ENCODE assay signal across 1 cellular context in the genomic region with DNA sequence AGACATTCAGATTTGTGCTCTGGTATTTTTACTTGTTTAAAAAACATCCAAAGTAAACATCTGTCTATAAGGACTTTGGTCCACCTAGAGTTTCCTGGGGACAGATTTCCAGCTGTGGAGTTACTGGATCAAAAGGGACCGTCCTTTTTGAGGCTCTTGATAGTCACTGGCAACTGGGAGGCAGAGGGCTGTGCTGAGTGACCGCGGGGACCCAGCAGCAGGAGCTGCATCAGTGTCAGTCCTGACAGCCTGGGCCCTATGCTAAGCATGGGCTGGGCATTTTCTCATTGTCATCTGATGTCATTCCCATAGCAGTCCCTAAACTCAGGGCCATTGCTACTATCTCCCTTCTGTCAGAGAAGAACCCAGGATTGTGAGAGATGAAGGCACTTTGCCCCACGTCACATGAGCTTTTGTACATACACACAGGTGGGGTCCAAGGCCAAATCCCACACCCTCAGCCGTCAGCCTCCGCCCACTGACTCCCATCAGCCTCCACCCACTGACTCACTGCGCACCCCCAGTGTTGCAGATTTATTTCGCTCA.
A peak's percentile ranks its signal among the peaks of the same experiment; 100 is the strongest.
TF ChIP-seq lines count a peak whose summit lies in the region.

No MANE protein-coding gene starts in this region.

TF ChIP-seq in HepG2, 621 proteins besides CTCF, POLR2A, EP300 and RAD21 (continued from another document and continues in another):
- TF ChIP-seq, protein P1, sequence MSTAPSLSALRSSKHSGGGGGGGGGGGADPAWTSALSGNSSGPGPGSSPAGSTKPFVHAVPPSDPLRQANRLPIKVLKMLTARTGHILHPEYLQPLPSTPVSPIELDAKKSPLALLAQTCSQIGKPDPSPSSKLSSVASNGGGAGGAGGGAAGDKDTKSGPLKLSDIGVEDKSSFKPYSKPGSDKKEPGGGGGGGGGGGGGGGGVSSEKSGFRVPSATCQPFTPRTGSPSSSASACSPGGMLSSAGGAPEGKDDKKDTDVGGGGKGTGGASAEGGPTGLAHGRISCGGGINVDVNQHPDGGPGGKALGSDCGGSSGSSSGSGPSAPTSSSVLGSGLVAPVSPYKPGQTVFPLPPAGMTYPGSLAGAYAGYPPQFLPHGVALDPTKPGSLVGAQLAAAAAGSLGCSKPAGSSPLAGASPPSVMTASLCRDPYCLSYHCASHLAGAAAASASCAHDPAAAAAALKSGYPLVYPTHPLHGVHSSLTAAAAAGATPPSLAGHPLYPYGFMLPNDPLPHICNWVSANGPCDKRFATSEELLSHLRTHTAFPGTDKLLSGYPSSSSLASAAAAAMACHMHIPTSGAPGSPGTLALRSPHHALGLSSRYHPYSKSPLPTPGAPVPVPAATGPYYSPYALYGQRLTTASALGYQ (CRISPR knock-in tag; IDR thresholded peaks at IDR 0.05) = no peak
- TF ChIP-seq ZNF879 (CRISPR knock-in tag; IDR thresholded peaks at IDR 0.05) (no peak), ZNF773 (CRISPR knock-in tag; IDR thresholded peaks at IDR 0.05; ENCODE audit: borderline replicate concordance) (no peak), ZNF687 (CRISPR knock-in tag; IDR thresholded peaks at IDR 0.05) (peak; percentile 44), DPF2 (CRISPR knock-in tag; IDR thresholded peaks at IDR 0.05; ENCODE audit: borderline replicate concordance, low read depth) (peak; percentile 52; the same call in 1 of the 2 replicates), RARA (CRISPR knock-in tag; IDR thresholded peaks at IDR 0.05) (peak; percentile 26; the same call in 1 of the 2 replicates), RFX1 (IDR thresholded peaks at IDR 0.05) (no peak), RNF2 (conservative IDR thresholded peaks at IDR 0.05; ENCODE audit: low read depth) (no peak), KLF16 (CRISPR knock-in tag; IDR thresholded peaks at IDR 0.05) (no peak), FOXP1 (IDR thresholded peaks at IDR 0.05) (no peak), FOXP1 (CRISPR knock-in tag; IDR thresholded peaks at IDR 0.05) (peak; percentile 67; the same call in 1 of the 2 replicates), REXO4 (CRISPR knock-in tag; IDR thresholded peaks at IDR 0.05; ENCODE audit: borderline replicate concordance) (no peak), IKZF4 (CRISPR knock-in tag; IDR thresholded peaks at IDR 0.05; ENCODE audit: borderline replicate concordance, low read depth, not compliant biosample characterization) (no peak), KLF11 (CRISPR knock-in tag; IDR thresholded peaks at IDR 0.05) (no peak), ZFYVE20 (CRISPR knock-in tag; IDR thresholded peaks at IDR 0.05; ENCODE audit: borderline replicate concordance, low read depth) (no peak), ZSCAN22 (CRISPR knock-in tag; IDR thresholded peaks at IDR 0.05) (peak; percentile 100), LCORL (IDR thresholded peaks at IDR 0.05) (no peak), LCORL (CRISPR knock-in tag; IDR thresholded peaks at IDR 0.05) (peak; percentile 64; the same call in 1 of the 2 replicates), MAF1 (CRISPR knock-in tag; IDR thresholded peaks at IDR 0.05; ENCODE audit: borderline replicate concordance) (no peak), ZKSCAN1 (IDR thresholded peaks at IDR 0.05; ENCODE audit: low read length) (peak; percentile 25; the same call in 1 of the 2 replicates), CREB1 (IDR thresholded peaks at IDR 0.05) (peak; percentile 71), CREB1 (CRISPR knock-in tag; IDR thresholded peaks at IDR 0.05) (no peak), ZNF558 (CRISPR knock-in tag; IDR thresholded peaks at IDR 0.05; ENCODE audit: borderline replicate concordance) (no peak), ZFP36L1 (CRISPR knock-in tag; IDR thresholded peaks at IDR 0.05) (no peak), ZBTB4 (CRISPR knock-in tag; IDR thresholded peaks at IDR 0.05; ENCODE audit: borderline replicate concordance) (0 out of 2 replicates have a peak, but pooled peaks have one; percentile 30), HOMEZ (CRISPR knock-in tag; IDR thresholded peaks at IDR 0.05; ENCODE audit: low read depth) (no peak), ZNF124 (CRISPR knock-in tag; IDR thresholded peaks at IDR 0.05) (no peak), CENPT (CRISPR knock-in tag; IDR thresholded peaks at IDR 0.05; ENCODE audit: low read depth) (no peak), ZNF547 (CRISPR knock-in tag; IDR thresholded peaks at IDR 0.05) (no peak), GTF3A (CRISPR knock-in tag; conservative IDR thresholded peaks at IDR 0.05) (no peak), HNF4G (IDR thresholded peaks at IDR 0.05; ENCODE audit: borderline replicate concordance, low read depth, low read length) (peak; percentile 66; the same call in 1 of the 2 replicates), HNF4G (CRISPR knock-in tag; IDR thresholded peaks at IDR 0.05; ENCODE audit: borderline replicate concordance, low read depth) (peak; percentile 77), MAX (IDR thresholded peaks at IDR 0.05) (no peak; the same call in 1 of the 2 replicates), THAP9 (CRISPR knock-in tag; IDR thresholded peaks at IDR 0.05; ENCODE audit: borderline replicate concordance) (0 out of 2 replicates have a peak, but pooled peaks have one; percentile 45), ZMYM2 (CRISPR knock-in tag; IDR thresholded peaks at IDR 0.05) (no peak)
- TF ChIP-seq, protein P2, sequence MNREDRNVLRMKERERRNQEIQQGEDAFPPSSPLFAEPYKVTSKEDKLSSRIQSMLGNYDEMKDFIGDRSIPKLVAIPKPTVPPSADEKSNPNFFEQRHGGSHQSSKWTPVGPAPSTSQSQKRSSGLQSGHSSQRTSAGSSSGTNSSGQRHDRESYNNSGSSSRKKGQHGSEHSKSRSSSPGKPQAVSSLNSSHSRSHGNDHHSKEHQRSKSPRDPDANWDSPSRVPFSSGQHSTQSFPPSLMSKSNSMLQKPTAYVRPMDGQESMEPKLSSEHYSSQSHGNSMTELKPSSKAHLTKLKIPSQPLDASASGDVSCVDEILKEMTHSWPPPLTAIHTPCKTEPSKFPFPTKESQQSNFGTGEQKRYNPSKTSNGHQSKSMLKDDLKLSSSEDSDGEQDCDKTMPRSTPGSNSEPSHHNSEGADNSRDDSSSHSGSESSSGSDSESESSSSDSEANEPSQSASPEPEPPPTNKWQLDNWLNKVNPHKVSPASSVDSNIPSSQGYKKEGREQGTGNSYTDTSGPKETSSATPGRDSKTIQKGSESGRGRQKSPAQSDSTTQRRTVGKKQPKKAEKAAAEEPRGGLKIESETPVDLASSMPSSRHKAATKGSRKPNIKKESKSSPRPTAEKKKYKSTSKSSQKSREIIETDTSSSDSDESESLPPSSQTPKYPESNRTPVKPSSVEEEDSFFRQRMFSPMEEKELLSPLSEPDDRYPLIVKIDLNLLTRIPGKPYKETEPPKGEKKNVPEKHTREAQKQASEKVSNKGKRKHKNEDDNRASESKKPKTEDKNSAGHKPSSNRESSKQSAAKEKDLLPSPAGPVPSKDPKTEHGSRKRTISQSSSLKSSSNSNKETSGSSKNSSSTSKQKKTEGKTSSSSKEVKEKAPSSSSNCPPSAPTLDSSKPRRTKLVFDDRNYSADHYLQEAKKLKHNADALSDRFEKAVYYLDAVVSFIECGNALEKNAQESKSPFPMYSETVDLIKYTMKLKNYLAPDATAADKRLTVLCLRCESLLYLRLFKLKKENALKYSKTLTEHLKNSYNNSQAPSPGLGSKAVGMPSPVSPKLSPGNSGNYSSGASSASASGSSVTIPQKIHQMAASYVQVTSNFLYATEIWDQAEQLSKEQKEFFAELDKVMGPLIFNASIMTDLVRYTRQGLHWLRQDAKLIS (CRISPR knock-in tag; IDR thresholded peaks at IDR 0.05) = no peak
- TF ChIP-seq, protein P3, sequence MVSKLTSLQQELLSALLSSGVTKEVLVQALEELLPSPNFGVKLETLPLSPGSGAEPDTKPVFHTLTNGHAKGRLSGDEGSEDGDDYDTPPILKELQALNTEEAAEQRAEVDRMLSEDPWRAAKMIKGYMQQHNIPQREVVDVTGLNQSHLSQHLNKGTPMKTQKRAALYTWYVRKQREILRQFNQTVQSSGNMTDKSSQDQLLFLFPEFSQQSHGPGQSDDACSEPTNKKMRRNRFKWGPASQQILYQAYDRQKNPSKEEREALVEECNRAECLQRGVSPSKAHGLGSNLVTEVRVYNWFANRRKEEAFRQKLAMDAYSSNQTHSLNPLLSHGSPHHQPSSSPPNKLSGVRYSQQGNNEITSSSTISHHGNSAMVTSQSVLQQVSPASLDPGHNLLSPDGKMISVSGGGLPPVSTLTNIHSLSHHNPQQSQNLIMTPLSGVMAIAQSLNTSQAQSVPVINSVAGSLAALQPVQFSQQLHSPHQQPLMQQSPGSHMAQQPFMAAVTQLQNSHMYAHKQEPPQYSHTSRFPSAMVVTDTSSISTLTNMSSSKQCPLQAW (CRISPR knock-in tag; IDR thresholded peaks at IDR 0.05) = no peak
- TF ChIP-seq, protein P4, sequence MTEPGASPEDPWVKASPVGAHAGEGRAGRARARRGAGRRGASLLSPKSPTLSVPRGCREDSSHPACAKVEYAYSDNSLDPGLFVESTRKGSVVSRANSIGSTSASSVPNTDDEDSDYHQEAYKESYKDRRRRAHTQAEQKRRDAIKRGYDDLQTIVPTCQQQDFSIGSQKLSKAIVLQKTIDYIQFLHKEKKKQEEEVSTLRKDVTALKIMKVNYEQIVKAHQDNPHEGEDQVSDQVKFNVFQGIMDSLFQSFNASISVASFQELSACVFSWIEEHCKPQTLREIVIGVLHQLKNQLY (CRISPR knock-in tag; IDR thresholded peaks at IDR 0.05) = no peak
